Comparison of ENCODE assay signal across 15 cellular contexts in the genomic region with DNA sequence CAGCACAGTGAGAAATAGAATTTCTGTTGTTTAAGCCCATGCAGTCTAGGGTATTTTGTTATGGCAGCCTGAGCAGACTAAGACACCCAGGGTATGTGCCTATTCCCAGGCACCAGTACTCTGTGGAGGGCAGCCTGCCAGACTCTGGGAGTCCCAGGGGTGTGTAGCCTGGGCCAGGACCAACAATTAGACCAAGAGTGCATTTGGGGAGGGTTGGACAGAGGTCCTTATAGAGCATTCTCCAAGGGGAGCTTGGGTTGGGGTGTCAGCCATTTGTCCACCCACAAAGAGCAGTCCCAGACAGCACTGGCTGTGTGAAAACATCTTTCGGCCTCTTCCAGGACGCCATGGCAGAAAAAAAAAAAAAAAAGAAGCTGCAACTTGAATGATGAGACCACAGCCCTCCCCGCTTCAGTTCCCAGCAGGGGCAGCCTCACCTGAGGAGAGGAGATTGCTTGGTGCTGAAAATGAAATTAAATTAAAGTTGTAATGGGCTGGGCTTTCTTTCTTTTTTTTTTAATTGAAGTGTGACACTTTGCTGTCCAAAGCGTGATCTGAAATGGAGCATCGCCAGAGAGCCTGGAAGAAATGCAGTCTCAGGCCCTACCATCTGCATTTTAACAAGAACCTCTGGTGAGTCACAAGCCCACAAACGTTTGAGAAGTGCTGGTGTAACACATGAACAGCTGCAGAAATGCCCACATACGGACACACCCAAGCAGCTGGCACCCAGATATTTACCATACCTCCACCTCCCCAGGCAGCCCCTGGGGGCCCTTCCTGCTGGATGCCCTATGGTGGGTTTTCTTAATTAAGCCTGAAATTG. TPM values are rescaled to one million over a fixed set of nuclear protein-coding genes. Genes with fewer than 3 reads are reported as not detected.
DNase-seq lines count a peak whose midpoint lies in the region; ATAC-seq, FAIRE-seq and TF ChIP-seq lines count a peak whose summit lies in the region.
"Had no signal": no experiment of that assay in that cellular context is flagged by ENCODE, and none has a peak within 500 bp of the region (broad histone marks: within the 10 kb centered on the region; RNA-seq: fewer than 3 reads in every experiment).

No MANE protein-coding gene starts in this region.

- POLR2A ChIA-PET in activated CD4-positive, alpha-beta T cell treated with anti-CD3 and anti-CD28 coated beads, Interleukin-2, amount 10 ng/mL, durations not matched to agents 7 days and 5 days (lab: Charles Lee), result no interaction called here

- FAIRE-seq in H54 (lab: Jason Lieb, UNC), result peak; percentile 93

- no peaks in the 10 kb centered on the region for H3K36me3 ChIP-seq in RWPE2 (ENCODE audit: low read depth)
- H3K36me3 ChIP-seq in aorta (ENCODE audit: control insufficient read depth in 1 of 2, insufficient read depth in 2 of 2, low read length in 1 of 2), result no peaks in the 10 kb centered on the region
- no peaks in the 10 kb centered on the region for H3K36me3 ChIP-seq in HAP-1 (replicated peaks)
- H3K36me3 ChIP-seq: SJSA1 had no signal

- intact Hi-C loops in aorta (cut with DNase I), result no loop called here

- no peak overlapping the region for H3K27ac Mint-ChIP-seq in activated CD4-positive, alpha-beta T cell treated with anti-CD3 and anti-CD28 coated beads, Interleukin-2, amount 10 ng/mL, durations not matched to agents 7 days and 5 days
- H3K27ac Mint-ChIP-seq: activated CD8-positive, alpha-beta T cell treated with anti-CD3 and anti-CD28 coated beads for 36 hours; progenitor cell of endocrine pancreas had no signal

- H3K27me3 ChIP-seq in RWPE2 (ENCODE audit: insufficient read depth, poor library complexity, severe bottlenecking) (no peaks in the 10 kb centered on the region), aorta (ENCODE audit: control insufficient read depth in 1 of 2, insufficient read depth in 2 of 2, low read length in 1 of 2) (no peaks in the 10 kb centered on the region), HAP-1 (ENCODE audit: low read depth) (no peaks in the 10 kb centered on the region)
- H3K27me3 ChIP-seq: SJSA1 had no signal

- ATAC-seq in RWPE2 (ENCODE audit: low read depth), result peak; percentile 64
- ATAC-seq in aorta (ENCODE audit: low FRiP score), result no peak
- ATAC-seq: activated CD8-positive, alpha-beta T cell treated with anti-CD3 and anti-CD28 coated beads for 36 hours; left lobe of liver had no signal

- CTCF ChIA-PET in activated CD4-positive, alpha-beta T cell treated with anti-CD3 and anti-CD28 coated beads, Interleukin-2, amount 10 ng/mL, durations not matched to agents 7 days and 5 days (lab: Charles Lee), result interaction anchor here (0.6 kb wide), 1 partner anchor 1510 kb away, joined by 4 read pairs; no protein-coding TSS in a partner anchor

- H3K4me1 ChIP-seq in RWPE2 (ENCODE audit: insufficient read depth, poor library complexity, severe bottlenecking) (peaks cover 9% of the 10 kb centered on the region), aorta (ENCODE audit: control insufficient read depth in 1 of 2, insufficient read depth in 2 of 2, low read length in 2 of 2) (no peaks in the 10 kb centered on the region), HAP-1 (no peaks in the 10 kb centered on the region)

- no peaks in the 10 kb centered on the region for H3K27me3 Mint-ChIP-seq in activated CD4-positive, alpha-beta T cell treated with anti-CD3 and anti-CD28 coated beads, Interleukin-2, amount 10 ng/mL, durations not matched to agents 7 days and 5 days

- in situ Hi-C loops in ACHN (cut with HindIII; ENCODE audit: low pct_ligation_motif_present, low pct_unique_long_range_greater_than_20kb, low sequenced_read_pairs), result no loop called here
- in situ Hi-C loops in HAP-1 (cut with MboI; ENCODE audit: low sequenced_read_pairs), result no loop called here

- H3K9me3 Mint-ChIP-seq in activated CD4-positive, alpha-beta T cell treated with anti-CD3 and anti-CD28 coated beads, Interleukin-2, amount 10 ng/mL, durations not matched to agents 7 days and 5 days, result no peaks in the 10 kb centered on the region
- H3K9me3 Mint-ChIP-seq: activated CD8-positive, alpha-beta T cell treated with anti-CD3 and anti-CD28 coated beads for 36 hours had no signal

- no peak overlapping the region for H3K4me3 Mint-ChIP-seq in activated CD4-positive, alpha-beta T cell treated with anti-CD3 and anti-CD28 coated beads, Interleukin-2, amount 10 ng/mL, durations not matched to agents 7 days and 5 days
- H3K4me3 Mint-ChIP-seq: activated CD8-positive, alpha-beta T cell treated with anti-CD3 and anti-CD28 coated beads for 36 hours had no signal

- no peaks in the 10 kb centered on the region for H3K36me3 Mint-ChIP-seq in activated CD4-positive, alpha-beta T cell treated with anti-CD3 and anti-CD28 coated beads, Interleukin-2, amount 10 ng/mL, durations not matched to agents 7 days and 5 days (ENCODE audit: low read depth)

- TF ChIP-seq CTCF in RWPE2 (IDR thresholded peaks at IDR 0.05; ENCODE audit: poor library complexity, severe bottlenecking) (no peak), fibroblast of the aortic adventitia (IDR thresholded peaks at IDR 0.05; ENCODE audit: insufficient read depth, low read length) (no peak)

- H3K4me3 ChIP-seq in RWPE2 (ENCODE audit: severe bottlenecking), result no peak overlapping the region
- H3K4me3 ChIP-seq in fibroblast of the aortic adventitia (ENCODE audit: low read depth, low read length), result no peak overlapping the region
- H3K4me3 ChIP-seq in aorta (ENCODE audit: low read length in 2 of 2), result no peak overlapping the region
- H3K4me3 ChIP-seq in HAP-1, result no peak overlapping the region
- H3K4me3 ChIP-seq: SJSA1 had no signal

- DNase-seq in ACHN (peak; percentile 44), H54 (ENCODE audit: insufficient read length, low spot score) (peak; percentile 50), RWPE2 (ENCODE audit: low spot score) (no peak), fibroblast of the aortic adventitia (ENCODE audit: low read depth) (peak; percentile 39), SW 1271 (lab: John Stamatoyannopoulos, UW) (no peak), aorta (no peak), HAP-1 (ENCODE audit: low spot score in 2 of 2) (no peak)
- DNase-seq in activated CD4-positive, alpha-beta T cell treated with anti-CD3 and anti-CD28 coated beads, Interleukin-2, amount 10 ng/mL, durations not matched to agents 7 days and 5 days, result no peak
- DNase-seq: activated CD8-positive, alpha-beta T cell treated with anti-CD3 and anti-CD28 coated beads for 36 hours; amniotic stem cell; NCI-H1436 treated with DMSO at 0.1 percent for 48 hours had no signal

- H3K9me3 ChIP-seq in RWPE2 (ENCODE audit: severe bottlenecking) (no peaks in the 10 kb centered on the region), aorta (ENCODE audit: control insufficient read depth, low read length) (no peaks in the 10 kb centered on the region), HAP-1 (no peaks in the 10 kb centered on the region)
- H3K9me3 ChIP-seq: SJSA1 had no signal

- no peak for TF ChIP-seq POLR2A in H54 (IDR thresholded peaks at IDR 0.05; ENCODE audit: low read depth, low read length)

- no peaks in the 10 kb centered on the region for H3K4me1 Mint-ChIP-seq in activated CD4-positive, alpha-beta T cell treated with anti-CD3 and anti-CD28 coated beads, Interleukin-2, amount 10 ng/mL, durations not matched to agents 7 days and 5 days

- WGBS in aorta, 2 donors, result 59 to 63% methylated on average over 7 of the region's 7 CpGs

- H3K27ac ChIP-seq in RWPE2 (ENCODE audit: poor library complexity, severe bottlenecking), result no peak overlapping the region
- no peak overlapping the region for H3K27ac ChIP-seq in aorta (ENCODE audit: low read depth in 1 of 2, low read length in 2 of 2)
- H3K27ac ChIP-seq: C4-2B, SJSA1 had no signal

RNA-seq across cellular contexts. Expression of gene CAV3, which starts 21.3 kb away (rescaled TPM):
- not detected in 2 replicates for total RNA-seq in fibroblast of the aortic adventitia (ENCODE audit: low replicate concordance)
- not detected for total RNA-seq in aorta
- under 1 TPM in 1 of 2 donors, not detected in 1; 0.25 TPM for polyA plus RNA-seq in aorta
- not detected for total RNA-seq in activated CD4-positive, alpha-beta T cell treated with anti-CD3 and anti-CD28 coated beads, Interleukin-2, amount 10 ng/mL, durations not matched to agents 7 days and 5 days
- total RNA-seq: activated CD8-positive, alpha-beta T cell treated with anti-CD3 and anti-CD28 coated beads for 36 hours; left lobe of liver; progenitor cell of endocrine pancreas; SJSA1 had no signal

RNA-seq across cellular contexts. Expression of gene OXTR, which starts 57.2 kb away (rescaled TPM):
- total RNA-seq in fibroblast of the aortic adventitia (ENCODE audit: low replicate concordance), result 6.1 and 7.0 TPM in 2 replicates
- total RNA-seq in aorta, result 1 to 10 TPM in 1 of 2 donors, under 1 TPM in 1; 0.54 to 2.3 TPM
- polyA plus RNA-seq in aorta, result under 1 TPM in 1 of 2 donors, not detected in 1; 0.72 TPM
- under 1 TPM; 0.65 to 0.82 TPM for total RNA-seq in activated CD4-positive, alpha-beta T cell treated with anti-CD3 and anti-CD28 coated beads, Interleukin-2, amount 10 ng/mL, durations not matched to agents 7 days and 5 days

Comparison
In these comparisons a context has a peak if more than half of its experiments do, and no peak if none do; other contexts are left out.
1. DNase-seq: peak in ACHN (single experiment), H54 (single experiment) and fibroblast of the aortic adventitia (single experiment); none in RWPE2 (single experiment), SW 1271 (0 of 2), aorta (0 of 2), activated CD4-positive, alpha-beta T cell treated with anti-CD3 and anti-CD28 coated beads, Interleukin-2, amount 10 ng/mL, durations not matched to agents 7 days and 5 days (single experiment) and HAP-1 (0 of 2).